In the genomic region with DNA sequence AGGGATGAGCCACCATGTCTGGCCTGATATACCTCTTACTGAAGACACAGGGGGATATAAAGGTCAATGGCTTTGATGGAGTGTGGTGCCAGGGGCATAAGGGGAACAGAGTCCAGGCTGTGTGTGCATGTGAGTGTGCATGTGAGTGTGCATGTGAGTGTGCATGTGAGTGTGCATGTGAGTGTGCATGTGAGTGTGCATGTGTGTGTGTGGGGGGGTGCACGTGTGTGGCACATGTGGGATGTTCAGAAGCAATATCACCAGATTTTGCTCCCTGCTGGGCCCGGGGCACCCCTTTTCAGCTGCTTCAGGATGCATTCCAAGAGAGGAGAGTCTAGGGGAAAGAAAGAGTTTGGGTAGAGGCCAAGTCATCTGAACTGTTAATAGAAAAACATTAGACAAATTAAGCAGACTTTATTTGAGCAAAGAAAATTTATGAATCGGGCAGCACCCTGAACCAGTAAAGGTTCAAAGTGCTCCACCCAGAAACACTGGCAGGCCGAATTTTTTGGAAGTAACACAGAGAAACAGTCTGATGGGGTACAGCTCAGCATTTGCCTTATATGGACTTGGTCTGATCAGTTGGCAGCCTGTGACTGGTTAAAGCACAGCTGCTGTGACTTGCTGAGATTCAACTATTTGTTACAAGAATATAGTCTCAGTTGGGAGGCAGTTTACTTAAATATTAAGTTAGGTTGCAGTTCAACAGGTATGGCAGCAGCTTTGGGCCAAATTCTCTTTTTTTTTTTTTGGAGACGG, we compare ENCODE assay signal across 22 cellular contexts. TPM values are rescaled to one million over a fixed set of nuclear protein-coding genes. Genes with fewer than 3 reads are reported as not detected.
"Had no signal": no experiment of that assay in that cellular context is flagged by ENCODE, and none has a peak within 500 bp of the region (broad histone marks: within the 10 kb centered on the region; RNA-seq: fewer than 3 reads in every experiment).

No MANE protein-coding gene starts in this region.

- ATAC-seq: activated naive CD4-positive, alpha-beta T cell treated with anti-CD3 and anti-CD28 coated beads, Interleukin-2, amount 50 U/mL, for 72 hours; activated T-helper 17 cell treated with anti-CD3 and anti-CD28 coated beads, Interleukin-2, amount 50 U/mL, for 72 hours; foreskin keratinocyte; lower lobe of right lung; natural killer cell; stimulated activated naive B cell treated with anti-CD40 and anti-IgM and Interleukin-4, amounts not matched to agents 10 μg/mL and 1 μg/mL and 100 μg/mL, for 72 hours; WTC11 had no signal

- DNase-seq: activated CD8-positive, alpha-beta memory T cell treated with anti-CD3 and anti-CD28 coated beads for 24 hours; activated CD8-positive, alpha-beta memory T cell treated with anti-CD3 and anti-CD28 coated beads, Interleukin-2, amount 50 U/mL, for 4 hours; activated T-cell treated with anti-CD3 and anti-CD28 coated beads, Interleukin-2, amount 50 U/mL, for 24 hours; brain microvascular endothelial cell; caudate nucleus; effector memory CD4-positive, alpha-beta T cell; foreskin keratinocyte; lower lobe of right lung; natural killer cell; stimulated activated CD4-positive, alpha-beta T cell treated with anti-CD3 and anti-CD28 coated beads, Interleukin-2, amount 100 ng/mL, for 48 hours; stimulated activated CD8-positive, alpha-beta memory T cell treated with anti-CD3 and anti-CD28 coated beads, Interleukin-4, amount 100 ng/mL, for 48 hours; stimulated activated naive B cell treated with anti-CD40 and anti-IgM and Interleukin-4, amounts not matched to agents 10 μg/mL and 1 μg/mL and 100 μg/mL, for 72 hours; T1000; testis had no signal

- H3K27ac ChIP-seq: ascending aorta, brain microvascular endothelial cell, foreskin keratinocyte, lower lobe of right lung, prostate gland, testis had no signal

RNA-seq across cellular contexts. Expression of gene CHST5, which starts 9.7 kb away (rescaled TPM):
- total RNA-seq: activated T-helper 17 cell treated with anti-CD3 and anti-CD28 coated beads, Interleukin-2, amount 50 U/mL, for 72 hours; ascending aorta; dermis microvascular lymphatic vessel endothelial cell; mesenteric fat pad; natural killer cell; osteoblast; WTC11 had no signal

RNA-seq across cellular contexts. Expression of gene CHST6, which starts 31.0 kb away (rescaled TPM):
- total RNA-seq: activated naive CD4-positive, alpha-beta T cell treated with anti-CD3 and anti-CD28 coated beads, Interleukin-2, amount 50 U/mL, for 72 hours; activated T-helper 17 cell treated with anti-CD3 and anti-CD28 coated beads, Interleukin-2, amount 50 U/mL, for 72 hours; natural killer cell had no signal
